Comparison of ENCODE assay signal across 15 cellular contexts in the genomic region with DNA sequence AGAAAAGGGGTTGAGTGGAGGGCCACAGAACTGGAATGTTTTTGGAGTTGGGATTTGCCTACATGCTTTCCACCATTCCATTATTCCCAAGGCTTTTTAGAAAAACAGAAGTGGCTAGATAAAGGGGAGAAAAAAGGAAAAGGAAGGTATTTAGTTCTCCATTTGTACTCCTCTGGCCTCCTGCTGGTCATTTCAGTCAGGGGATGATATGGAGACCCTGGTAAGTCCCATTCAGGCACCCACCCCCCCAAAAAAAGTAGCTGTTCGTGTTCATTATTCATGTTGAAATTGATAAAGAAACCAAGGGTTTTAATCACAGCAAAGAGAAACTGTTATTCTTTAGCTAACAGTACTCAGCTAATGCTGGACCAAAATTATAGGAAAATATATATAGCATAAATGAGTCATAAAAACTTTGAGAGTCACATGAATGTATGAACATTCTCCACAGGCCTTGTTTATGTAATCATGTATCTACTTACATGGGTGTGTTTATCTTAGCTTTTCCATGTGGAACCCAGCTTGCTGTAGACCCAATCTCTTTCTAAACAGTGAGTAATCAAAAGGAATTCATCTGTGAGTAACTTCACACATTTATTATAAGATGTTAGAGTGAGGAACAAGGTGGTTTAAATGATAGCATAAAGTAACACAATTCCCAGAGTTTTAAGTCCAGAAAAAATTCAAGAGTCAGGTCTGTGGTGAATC.
A peak's percentile ranks its signal among the peaks of the same experiment; 100 is the strongest.
DNase-seq lines count a peak whose midpoint lies in the region; ATAC-seq and TF ChIP-seq lines count a peak whose summit lies in the region.
"Had no signal": no experiment of that assay in that cellular context is flagged by ENCODE, and none has a peak within 500 bp of the region (broad histone marks: within the 10 kb centered on the region; RNA-seq: fewer than 3 reads in every experiment).

No MANE protein-coding gene starts in this region.

- peak overlapping the region; percentile 73 for H3K27ac ChIP-seq in RWPE2 (ENCODE audit: poor library complexity, severe bottlenecking)
- H3K27ac ChIP-seq in fibroblast of lung (ENCODE audit: insufficient read depth, low read length), result peak overlapping the region; percentile 57

- TF ChIP-seq CTCF in RWPE2 (IDR thresholded peaks at IDR 0.05; ENCODE audit: poor library complexity, severe bottlenecking), result no peak
- TF ChIP-seq CTCF in fibroblast of lung (conservative IDR thresholded peaks at IDR 0.05 in 1 of 2, IDR thresholded peaks at IDR 0.05 in 1 of 2; ENCODE audit: low read depth in 1 of 2, low read length in 2 of 2), result peak in 1 of 2 donors; percentile 51
- peak; percentile 31 for TF ChIP-seq CTCF in retinal pigment epithelial cell (conservative IDR thresholded peaks at IDR 0.05; ENCODE audit: low read depth, low read length)

- H3K4me1 ChIP-seq in RWPE2 (ENCODE audit: insufficient read depth, poor library complexity, severe bottlenecking), result peaks cover 36% of the 10 kb centered on the region
- peaks cover 6% of the 10 kb centered on the region for H3K4me1 ChIP-seq in fibroblast of lung (ENCODE audit: control insufficient read depth, extremely low read depth, insufficient read depth, low read length)

- peak; percentile 45 for DNase-seq in ELR (ENCODE audit: low read depth)
- DNase-seq in RWPE2 (ENCODE audit: low spot score), result no peak
- DNase-seq in fibroblast of lung (ENCODE audit: low read depth in 2 of 2), result peak; percentile 77 to 96
- DNase-seq in retinal pigment epithelial cell (ENCODE audit: low read depth), result peak; percentile 72
- no peak for DNase-seq in activated CD4-positive, CD25-positive, alpha-beta regulatory T cell treated with anti-CD3 and anti-CD28 coated beads, Interleukin-2, amount 50 U/mL, for 72 hours
- no peak for DNase-seq in dermis blood vessel endothelial cell
- DNase-seq in effector CD8-positive, alpha-beta T cell (lab: John Stamatoyannopoulos, UW), result no peak
- DNase-seq in NCI-H2196 (lab: John Stamatoyannopoulos, UW; ENCODE audit: unreplicated experiment), result no peak
- DNase-seq: activated T-cell treated with anti-CD3 and anti-CD28 coated beads for 4 hours, esophagus squamous epithelium, left colon, NCI-H524 treated with DMSO at 0.1 percent for 48 hours, SHP77 had no signal

- H3K27me3 ChIP-seq in RWPE2 (ENCODE audit: insufficient read depth, poor library complexity, severe bottlenecking), result no peaks in the 10 kb centered on the region
- no peaks in the 10 kb centered on the region for H3K27me3 ChIP-seq in fibroblast of lung (ENCODE audit: control insufficient read depth, insufficient read depth, low read length)
- H3K27me3 ChIP-seq: ascending aorta, esophagus squamous epithelium had no signal

- H3K9ac ChIP-seq in fibroblast of lung (ENCODE audit: insufficient read depth, low read length), result no peak overlapping the region

- peak; percentile 81 for ATAC-seq in RWPE2 (ENCODE audit: low read depth)
- ATAC-seq: left colon; stimulated activated effector memory CD8-positive, alpha-beta T cell treated with anti-CD3 and anti-CD28 coated beads, Interleukin-12 subunit alpha, Interleukin-12 subunit beta, amount 100 ng/mL, for 72 hours had no signal

- no peak overlapping the region for H2AFZ ChIP-seq in fibroblast of lung (ENCODE audit: low read length)

- no peaks in the 10 kb centered on the region for H3K9me3 ChIP-seq in RWPE2 (ENCODE audit: severe bottlenecking)
- H3K9me3 ChIP-seq in fibroblast of lung (ENCODE audit: control insufficient read depth, insufficient read depth, low read depth, low read length), result no peaks in the 10 kb centered on the region
- H3K9me3 ChIP-seq: ascending aorta, esophagus squamous epithelium had no signal

- H3K4me3 ChIP-seq in RWPE2 (ENCODE audit: severe bottlenecking) (no peak overlapping the region), fibroblast of lung (replicated peaks in 1 of 4; ENCODE audit: control extremely low read depth in 1 of 4, insufficient read depth in 1 of 4, low read depth in 3 of 4, low read length in 4 of 4) (peak overlapping the region in 1 of 4 experiments; percentile 7), retinal pigment epithelial cell (ENCODE audit: low read length) (no peak overlapping the region)
- H3K4me3 ChIP-seq: ascending aorta, esophagus squamous epithelium had no signal

- peak overlapping the region; percentile 48 for H3K4me2 ChIP-seq in fibroblast of lung (ENCODE audit: extremely low read depth, insufficient read depth, low read length)

- H3K79me2 ChIP-seq in fibroblast of lung (ENCODE audit: control insufficient read depth, insufficient read depth, low read length), result no peaks in the 10 kb centered on the region

- H3K36me3 ChIP-seq in RWPE2 (ENCODE audit: low read depth) (no peaks in the 10 kb centered on the region), fibroblast of lung (ENCODE audit: control insufficient read depth, insufficient read depth, low read length) (no peaks in the 10 kb centered on the region)
- H3K36me3 ChIP-seq: ascending aorta, esophagus squamous epithelium had no signal

- no peaks in the 10 kb centered on the region for H4K20me1 ChIP-seq in fibroblast of lung (ENCODE audit: control insufficient read depth, extremely low read depth, insufficient read depth, low read length)

Comparison
In these comparisons a context has a peak if more than half of its experiments do, and no peak if none do; other contexts are left out.
1. DNase-seq: peak in ELR (single experiment), fibroblast of lung (2 of 2) and retinal pigment epithelial cell (single experiment); none in RWPE2 (single experiment), activated CD4-positive, CD25-positive, alpha-beta regulatory T cell treated with anti-CD3 and anti-CD28 coated beads, Interleukin-2, amount 50 U/mL, for 72 hours (single experiment), dermis blood vessel endothelial cell (single experiment), effector CD8-positive, alpha-beta T cell (single experiment) and NCI-H2196 (single experiment).